Comparison of ENCODE assay signal across 20 cellular contexts in the genomic region with DNA sequence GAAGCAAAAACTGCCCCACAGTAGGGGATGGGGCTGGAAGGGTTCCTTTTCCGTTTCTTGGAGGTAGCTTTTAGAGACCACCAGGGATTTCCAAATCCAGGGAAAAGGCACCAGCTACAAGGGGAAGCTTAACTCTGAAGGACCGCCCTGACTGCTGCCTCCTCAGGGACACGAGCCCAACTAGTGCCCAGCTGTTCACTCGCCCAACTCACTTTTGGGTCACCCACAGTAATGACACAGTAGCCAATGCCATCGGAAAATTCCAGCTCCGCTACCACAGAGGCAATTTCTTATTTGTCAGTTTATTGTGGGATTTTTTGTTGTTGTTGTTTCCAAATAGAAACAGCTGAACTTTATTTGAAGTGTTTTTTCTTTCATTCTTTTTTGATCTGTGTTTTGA.
DNase-seq lines count a peak whose midpoint lies in the region; ATAC-seq and TF ChIP-seq lines count a peak whose summit lies in the region.
"Had no signal": no experiment of that assay in that cellular context is flagged by ENCODE, and none has a peak within 500 bp of the region (broad histone marks: within the 10 kb centered on the region; RNA-seq: fewer than 3 reads in every experiment).

No MANE protein-coding gene starts in this region.

- peak overlapping the region; percentile 21; the same call in 1 of the 2 replicates for H3K27ac Mint-ChIP-seq in HFFc6
- peak overlapping the region; percentile 33 for H3K27ac Mint-ChIP-seq in activated T-helper 17 cell treated with anti-CD3 and anti-CD28 coated beads, Interleukin-2, amount 50 U/mL, for 72 hours
- H3K27ac Mint-ChIP-seq: CD8-positive, alpha-beta T cell had no signal

- no peak overlapping the region for H2AFZ ChIP-seq in hepatocyte

- no peak for ATAC-seq in activated T-helper 17 cell treated with anti-CD3 and anti-CD28 coated beads, Interleukin-2, amount 50 U/mL, for 72 hours (replicated peaks)
- ATAC-seq in GM21576 (IDR thresholded peaks at IDR 0.05; ENCODE audit: unreplicated experiment) (no peak), HG03520 (IDR thresholded peaks at IDR 0.05; ENCODE audit: unreplicated experiment) (no peak)
- ATAC-seq: A549; CD8-positive, alpha-beta T cell had no signal

- H3K9ac ChIP-seq in BLaER1: no peak overlapping the region

- H3K9me3 ChIP-seq in BLaER1 (no peaks in the 10 kb centered on the region), hepatocyte (ENCODE audit: low read depth) (no peaks in the 10 kb centered on the region)
- H3K9me3 ChIP-seq: A549, BE2C, Caco-2, HAP-1 had no signal

- no peak overlapping the region for H3K4me3 Mint-ChIP-seq in HFFc6
- H3K4me3 Mint-ChIP-seq in activated T-helper 17 cell treated with anti-CD3 and anti-CD28 coated beads, Interleukin-2, amount 50 U/mL, for 72 hours: no peak overlapping the region
- H3K4me3 Mint-ChIP-seq: CD8-positive, alpha-beta T cell had no signal

- peaks cover 61% of the 10 kb centered on the region for H3K36me3 ChIP-seq in BLaER1
- no peaks in the 10 kb centered on the region for H3K36me3 ChIP-seq in hepatocyte (replicated peaks; ENCODE audit: insufficient read depth, low read depth)

- H3K27ac ChIP-seq in BLaER1: no peak overlapping the region
- H3K27ac ChIP-seq in hepatocyte: no peak overlapping the region
- H3K27ac ChIP-seq: A549 had no signal

- no peak for TF ChIP-seq CTCF in HFFc6 (IDR thresholded peaks at IDR 0.05)
- no peak for TF ChIP-seq CTCF in hepatocyte (IDR thresholded peaks at IDR 0.05; ENCODE audit: poor library complexity)

- peaks cover 2% of the 10 kb centered on the region for H3K27me3 Mint-ChIP-seq in HFFc6 (ENCODE audit: insufficient read depth)
- no peaks in the 10 kb centered on the region for H3K27me3 Mint-ChIP-seq in activated T-helper 17 cell treated with anti-CD3 and anti-CD28 coated beads, Interleukin-2, amount 50 U/mL, for 72 hours

- 94% methylated on average over 6 of the region's 6 CpGs for WGBS in hepatocyte (ENCODE audit: low lambda C conversion rate, missing lambda C conversion rate)

- no peak for DNase-seq in HFFc6
- peak; percentile 65 for DNase-seq in myocyte (ENCODE audit: low read depth)
- DNase-seq in NCI-H2107 treated with DMSO at 0.1 percent for 48 hours (lab: John Stamatoyannopoulos, UW; ENCODE audit: unreplicated experiment): no peak
- DNase-seq in hepatocyte (ENCODE audit: low spot score): no peak
- DNase-seq: 8988T; ACHN; AML-193; BE2C; C1 segment of cervical spinal cord; Caco-2; CD8-positive, alpha-beta T cell; DMS153; DND-41; GOT3 had no signal

- no peaks in the 10 kb centered on the region for H3K9me2 ChIP-seq in hepatocyte (replicated peaks; ENCODE audit: insufficient read depth)

- no peaks in the 10 kb centered on the region for H3K79me2 ChIP-seq in hepatocyte

- H3K36me3 Mint-ChIP-seq in HFFc6 (ENCODE audit: low read depth): peaks cover 55% of the 10 kb centered on the region
- H3K36me3 Mint-ChIP-seq in activated T-helper 17 cell treated with anti-CD3 and anti-CD28 coated beads, Interleukin-2, amount 50 U/mL, for 72 hours (ENCODE audit: low read depth): peaks cover 77% of the 10 kb centered on the region

- H3K27me3 ChIP-seq in BLaER1 (no peaks in the 10 kb centered on the region), hepatocyte (no peaks in the 10 kb centered on the region)
- H3K27me3 ChIP-seq: BE2C had no signal

- peaks cover 10% of the 10 kb centered on the region for H3K4me1 ChIP-seq in BLaER1
- H3K4me1 ChIP-seq in hepatocyte (ENCODE audit: insufficient read depth): no peaks in the 10 kb centered on the region
- H3K4me1 ChIP-seq: BE2C, Caco-2, HAP-1 had no signal

- H3K4me3 ChIP-seq in BLaER1: no peak overlapping the region
- H3K4me3 ChIP-seq in hepatocyte: no peak overlapping the region
- H3K4me3 ChIP-seq: A549, HAP-1 had no signal

- peaks cover 7% of the 10 kb centered on the region; the same call in 1 of the 2 replicates for H4K20me1 ChIP-seq in BLaER1
- no peaks in the 10 kb centered on the region for H4K20me1 ChIP-seq in hepatocyte (ENCODE audit: insufficient read depth, poor library complexity, severe bottlenecking)

- no peaks in the 10 kb centered on the region for H3K9me3 Mint-ChIP-seq in HFFc6
- H3K9me3 Mint-ChIP-seq in activated T-helper 17 cell treated with anti-CD3 and anti-CD28 coated beads, Interleukin-2, amount 50 U/mL, for 72 hours: no peaks in the 10 kb centered on the region
- H3K9me3 Mint-ChIP-seq: CD8-positive, alpha-beta T cell had no signal

- H3K4me2 ChIP-seq in BLaER1 (peak overlapping the region; percentile 11; the same call in 1 of the 2 replicates), hepatocyte (no peak overlapping the region)
- H3K4me2 ChIP-seq: A549 had no signal

- peaks cover 12% of the 10 kb centered on the region for H3K4me1 Mint-ChIP-seq in HFFc6 (ENCODE audit: low read depth)
- peaks cover 5% of the 10 kb centered on the region for H3K4me1 Mint-ChIP-seq in activated T-helper 17 cell treated with anti-CD3 and anti-CD28 coated beads, Interleukin-2, amount 50 U/mL, for 72 hours
